Comparison of ENCODE assay signal across 8 cellular contexts in genomic region chr9:133715866-133716563, GRCh38. TPM values are rescaled to one million over a fixed set of nuclear protein-coding genes. Genes with fewer than 3 reads are reported as not detected.
DNase-seq lines count a peak whose midpoint lies in the region; ATAC-seq and TF ChIP-seq lines count a peak whose summit lies in the region.
"Had no signal": no experiment of that assay in that cellular context is flagged by ENCODE, and none has a peak within 500 bp of the region (broad histone marks: within the 10 kb centered on the region; RNA-seq: fewer than 3 reads in every experiment).

No MANE protein-coding gene starts in this region.

- no peak overlapping the region for H3K4me3 Mint-ChIP-seq in chondrocyte (ENCODE audit: unreplicated experiment)

- no peaks in the 10 kb centered on the region for H3K36me3 ChIP-seq in OCI-LY1 (ENCODE audit: insufficient read depth, low read length)
- H3K36me3 ChIP-seq in HAP-1 (replicated peaks) = no peaks in the 10 kb centered on the region

- H3K4me3 ChIP-seq in GM12875 (ENCODE audit: low read depth, low read length) (no peak overlapping the region), OCI-LY1 (ENCODE audit: low read depth, low read length, poor library complexity, severe bottlenecking) (no peak overlapping the region), HAP-1 (no peak overlapping the region)
- H3K4me3 ChIP-seq: lung had no signal

- H3K27me3 Mint-ChIP-seq in chondrocyte (ENCODE audit: low read depth) = peaks cover 6% of the 10 kb centered on the region

- no peak overlapping the region for H3K4me2 ChIP-seq in OCI-LY1 (ENCODE audit: low read length)

- H3K9me3 ChIP-seq in OCI-LY1 (ENCODE audit: low read length) = no peaks in the 10 kb centered on the region
- H3K9me3 ChIP-seq in HAP-1 = no peaks in the 10 kb centered on the region

- in situ Hi-C loops in HAP-1 (cut with MboI; ENCODE audit: low sequenced_read_pairs) = no loop called here

- DNase-seq in chondrocyte (ENCODE audit: low spot score) (peak; percentile 90), posterior cingulate gyrus (peak in 8 of 10 donors; percentile 11 to 91 (median 55)), C1 segment of cervical spinal cord (lab: John Stamatoyannopoulos, UW) (no peak), HAP-1 (ENCODE audit: low spot score in 2 of 2) (no peak)

- H3F3A ChIP-seq in OCI-LY1 (ENCODE audit: insufficient read depth, low read length) = no peaks in the 10 kb centered on the region

- TF ChIP-seq CTCF in GM12875 (IDR thresholded peaks at IDR 0.05; ENCODE audit: borderline replicate concordance, insufficient read depth, low read depth, low read length) = peak; percentile 57; the same call in 1 of the 2 replicates
- peak; percentile 28; the same call in 1 of the 2 replicates for TF ChIP-seq CTCF in OCI-LY1 (IDR thresholded peaks at IDR 0.05; ENCODE audit: low read length)
- peak; percentile 74 for TF ChIP-seq CTCF in chondrocyte (IDR thresholded peaks at IDR 0.05)

- H3K9me3 Mint-ChIP-seq in chondrocyte (ENCODE audit: low read depth) = peaks cover 2% of the 10 kb centered on the region

- no peak for ATAC-seq in GM18909 (IDR thresholded peaks at IDR 0.05; ENCODE audit: poor library complexity, unreplicated experiment)

- no peaks in the 10 kb centered on the region for H3K9me2 ChIP-seq in OCI-LY1 (ENCODE audit: low read depth, low read length)

- H4K20me1 ChIP-seq in OCI-LY1 (ENCODE audit: insufficient read depth, low read length) = no peaks in the 10 kb centered on the region

- H3K27me3 ChIP-seq in OCI-LY1 (ENCODE audit: insufficient read depth, low read length) (peaks cover 7% of the 10 kb centered on the region; the same call in 1 of the 2 replicates), HAP-1 (ENCODE audit: low read depth) (peaks cover 5% of the 10 kb centered on the region; the same call in 1 of the 2 replicates)

- H3K4me1 ChIP-seq in OCI-LY1 (ENCODE audit: insufficient read depth, low read length, severe bottlenecking) (no peaks in the 10 kb centered on the region), HAP-1 (no peaks in the 10 kb centered on the region)

- H3K79me2 ChIP-seq in OCI-LY1 (ENCODE audit: insufficient read depth, low read length) = no peaks in the 10 kb centered on the region

- no peak overlapping the region for H3K9ac ChIP-seq in OCI-LY1 (ENCODE audit: low read length)

- H2AFZ ChIP-seq in OCI-LY1 (ENCODE audit: low read length) = no peak overlapping the region

- peaks cover 40% of the 10 kb centered on the region for H3K4me1 Mint-ChIP-seq in chondrocyte (ENCODE audit: low read depth)

- H3K36me3 Mint-ChIP-seq in chondrocyte (ENCODE audit: low read depth) = no peaks in the 10 kb centered on the region

- intact Hi-C loops in posterior cingulate gyrus (cut with DNase I) = loop anchor here (10.0 kb wide), 1 partner anchor 181 kb away; the partner anchor contains the start of gene ADAMTSL2

- H3K27ac Mint-ChIP-seq in chondrocyte (ENCODE audit: unreplicated experiment) = peak overlapping the region; percentile 86

- no peak overlapping the region for H3K27ac ChIP-seq in OCI-LY1 (ENCODE audit: low read depth, low read length, poor library complexity, severe bottlenecking)

RNA-seq across cellular contexts. Expression of gene SARDH, which starts 22.1 kb away (rescaled TPM):
- 0.74 to 1.2 TPM in 2 of 3 replicates, not detected in the other for total RNA-seq in chondrocyte

Comparison
In these comparisons a context has a peak if more than half of its experiments do, and no peak if none do; other contexts are left out.
1. DNase-seq: peak in chondrocyte (single experiment) and posterior cingulate gyrus (8 of 10); none in C1 segment of cervical spinal cord (0 of 14) and HAP-1 (0 of 2).
2. Peak in every context shown above with its lines, with median percentiles within 50 percentile points of each other: CTCF ChIP-seq.